16 cellular contexts compared by ENCODE assay signal in genomic region chr11:38019072-38019775, GRCh38.
DNase-seq lines count a peak whose midpoint lies in the region; ATAC-seq, FAIRE-seq and TF ChIP-seq lines count a peak whose summit lies in the region.
"Had no signal": no experiment of that assay in that cellular context is flagged by ENCODE, and none has a peak within 500 bp of the region (broad histone marks: within the 10 kb centered on the region; RNA-seq: fewer than 3 reads in every experiment).

No MANE protein-coding gene starts in this region.

- ATAC-seq in HG02938 (IDR thresholded peaks at IDR 0.05; ENCODE audit: unreplicated experiment) = no peak
- ATAC-seq: activated CD8-positive, alpha-beta T cell treated with anti-CD3 and anti-CD28 coated beads for 36 hours; gastrocnemius medialis had no signal

- no peaks in the 10 kb centered on the region for H3K4me1 ChIP-seq in kidney (ENCODE audit: control insufficient read depth in 1 of 2, insufficient read depth in 1 of 2, low read depth in 1 of 2, low read length in 2 of 2)
- H3K4me1 ChIP-seq: BLaER1, gastrocnemius medialis had no signal

- no peak for FAIRE-seq in kidney (lab: Jason Lieb, UNC)

- H3K4me3 ChIP-seq in MG63 (no peak overlapping the region), kidney (ENCODE audit: low read length in 2 of 2) (no peak overlapping the region)
- H3K4me3 ChIP-seq: BLaER1, gastrocnemius medialis, skin epidermis had no signal

- DNase-seq in ELF-1 (ENCODE audit: low read depth, low spot score) (peak; percentile 37), MG63 (peak; percentile 56), astrocyte of the hippocampus (ENCODE audit: low read depth, low spot score) (peak; percentile 19), kidney (peak; percentile 43), NCI-H2029 treated with DMSO at 0.1 percent for 48 hours (lab: John Stamatoyannopoulos, UW) (no peak), NCI-H446 (lab: John Stamatoyannopoulos, UW) (no peak), NCI-H345 treated with DMSO at 0.1 percent for 48 hours (lab: John Stamatoyannopoulos, UW; ENCODE audit: unreplicated experiment) (no peak)
- DNase-seq: activated CD8-positive, alpha-beta T cell treated with anti-CD3 and anti-CD28 coated beads for 36 hours; activated naive CD4-positive, alpha-beta T cell treated with anti-CD3 and anti-CD28 coated beads, Interleukin-2, amount 50 U/mL, for 16 hours; gastrocnemius medialis; GF-D8; IMR-90; NCI-H1694 had no signal

- H3K27ac ChIP-seq in kidney (ENCODE audit: low read depth in 2 of 2, low read length in 2 of 2) = no peak overlapping the region
- H3K27ac ChIP-seq: BLaER1, gastrocnemius medialis, skin epidermis had no signal

- no peaks in the 10 kb centered on the region for H3K36me3 ChIP-seq in MG63
- no peaks in the 10 kb centered on the region for H3K36me3 ChIP-seq in kidney (ENCODE audit: control insufficient read depth in 1 of 2, insufficient read depth in 2 of 2, low read length in 2 of 2)
- H3K36me3 ChIP-seq: BLaER1, gastrocnemius medialis had no signal

- TF ChIP-seq CTCF in kidney (IDR thresholded peaks at IDR 0.05; ENCODE audit: borderline replicate concordance, extremely low read depth, insufficient read depth) = no peak

- intact Hi-C loops in kidney (cut with DNase I) = no loop called here

- peaks cover 28% of the 10 kb centered on the region for H3K9me3 ChIP-seq in MG63
- H3K9me3 ChIP-seq in kidney (ENCODE audit: control insufficient read depth in 1 of 2, low read length in 2 of 2) = no peaks in the 10 kb centered on the region
- H3K9me3 ChIP-seq: BLaER1, gastrocnemius medialis had no signal

- no peaks in the 10 kb centered on the region for H3K27me3 ChIP-seq in MG63
- H3K27me3 ChIP-seq: BLaER1, gastrocnemius medialis had no signal

- no peak overlapping the region for H3K9ac ChIP-seq in kidney (ENCODE audit: low read length in 2 of 2)
- H3K9ac ChIP-seq: BLaER1 had no signal

Comparison
In these comparisons a context has a peak if more than half of its experiments do, and no peak if none do; other contexts are left out.
1. DNase-seq: peak in ELF-1 (single experiment), MG63 (single experiment), astrocyte of the hippocampus (single experiment) and kidney (single experiment); none in NCI-H2029 treated with DMSO at 0.1 percent for 48 hours (single experiment), NCI-H446 (0 of 2) and NCI-H345 treated with DMSO at 0.1 percent for 48 hours (single experiment).